ENCODE assay signal across 20 cellular contexts in the genomic region with DNA sequence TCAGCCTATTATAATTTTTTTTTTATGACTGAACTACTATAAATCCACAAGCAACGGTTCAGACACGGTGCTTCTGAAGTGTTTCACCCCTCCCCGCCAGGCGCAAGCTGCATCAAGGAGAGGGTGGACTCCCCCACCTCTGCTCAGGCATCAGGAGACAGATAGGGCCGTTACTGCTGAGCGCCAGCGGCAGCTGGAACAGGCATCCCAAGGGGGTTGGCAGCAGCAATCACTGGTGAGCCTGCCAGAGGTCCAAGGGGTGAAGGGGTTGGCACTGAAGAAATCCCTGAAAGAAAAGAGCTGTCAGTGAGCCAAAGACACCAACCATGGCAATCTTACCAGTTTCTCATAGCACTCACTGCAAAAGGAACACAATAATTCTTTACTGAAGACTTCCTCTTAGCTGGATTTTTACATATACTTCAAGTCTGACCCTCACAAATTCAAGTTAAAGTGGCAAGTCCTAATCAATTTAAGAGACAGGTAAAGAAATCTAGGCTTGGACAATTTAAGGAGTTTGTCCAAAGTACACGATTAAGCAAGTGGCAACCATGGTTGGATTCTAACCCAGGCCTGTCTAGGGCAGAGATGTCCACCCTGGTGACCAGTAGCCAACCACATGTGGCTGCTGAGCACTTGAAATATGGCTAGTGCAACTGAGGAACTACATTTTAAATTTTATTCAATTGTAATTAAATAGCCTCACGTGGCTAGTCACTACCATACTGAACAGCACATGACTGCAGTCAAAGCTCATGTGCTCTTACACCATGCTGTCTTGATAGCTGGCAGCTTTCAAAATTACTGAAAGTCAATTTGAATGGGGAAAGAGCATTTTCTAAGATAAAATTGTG. TPM values are rescaled to one million over a fixed set of nuclear protein-coding genes. Genes with fewer than 3 reads are reported as not detected.
A peak's percentile ranks its signal among the peaks of the same experiment; 100 is the strongest.
DNase-seq lines count a peak whose midpoint lies in the region; ATAC-seq and TF ChIP-seq lines count a peak whose summit lies in the region.
"Had no signal": no experiment of that assay in that cellular context is flagged by ENCODE, and none has a peak within 500 bp of the region (broad histone marks: within the 10 kb centered on the region; RNA-seq: fewer than 3 reads in every experiment).

No MANE protein-coding gene starts in this region.

- H3K4me3 ChIP-seq in body of pancreas = no peak overlapping the region
- H3K4me3 ChIP-seq: Peyer's patch, skin epidermis had no signal

- no peaks in the 10 kb centered on the region for H3K27me3 ChIP-seq in body of pancreas
- H3K27me3 ChIP-seq: Peyer's patch had no signal

- peaks cover 15% of the 10 kb centered on the region for H3K4me1 ChIP-seq in body of pancreas
- H3K4me1 ChIP-seq: Peyer's patch had no signal

- peaks cover 9 to 31% of the 10 kb centered on the region in 2 donors for H3K36me3 ChIP-seq in body of pancreas (replicated peaks in 1 of 2; ENCODE audit: insufficient read depth in 1 of 2, low read depth in 2 of 2)

- no peak overlapping the region for H3K4me3 Mint-ChIP-seq in stimulated activated effector memory CD8-positive, alpha-beta T cell treated with anti-CD3 and anti-CD28 coated beads, Interleukin-12 subunit alpha, Interleukin-12 subunit beta, amount 100 ng/mL, for 72 hours
- no peak overlapping the region for H3K4me3 Mint-ChIP-seq in CD14-positive monocyte
- H3K4me3 Mint-ChIP-seq: activated naive CD8-positive, alpha-beta T cell treated with anti-CD3 and anti-CD28 coated beads, Interleukin-2, amount 10 ng/mL, durations not matched to agents 7 days and 5 days had no signal

- 35 to 44% methylated on average over 9 of the region's 9 CpGs for WGBS in body of pancreas, 2 donors

- no peaks in the 10 kb centered on the region for H3K9me3 ChIP-seq in body of pancreas
- H3K9me3 ChIP-seq: Peyer's patch had no signal

- peaks cover 98% of the 10 kb centered on the region for H3K36me3 Mint-ChIP-seq in stimulated activated effector memory CD8-positive, alpha-beta T cell treated with anti-CD3 and anti-CD28 coated beads, Interleukin-12 subunit alpha, Interleukin-12 subunit beta, amount 100 ng/mL, for 72 hours
- peaks cover 83 to 84% of the 10 kb centered on the region in 2 donors for H3K36me3 Mint-ChIP-seq in CD14-positive monocyte

- peaks cover 3% of the 10 kb centered on the region for H3K4me1 Mint-ChIP-seq in stimulated activated effector memory CD8-positive, alpha-beta T cell treated with anti-CD3 and anti-CD28 coated beads, Interleukin-12 subunit alpha, Interleukin-12 subunit beta, amount 100 ng/mL, for 72 hours
- no peaks in the 10 kb centered on the region for H3K4me1 Mint-ChIP-seq in CD14-positive monocyte

- peak; percentile 49 for DNase-seq in NCI-H2227 (lab: John Stamatoyannopoulos, UW; ENCODE audit: unreplicated experiment)
- peak in 3 of 4 donors; percentile 32 to 52 (median 43) for DNase-seq in body of pancreas
- peak; percentile 26 for DNase-seq in left kidney (ENCODE audit: low read depth, low spot score)
- no peak for DNase-seq in stimulated activated effector memory CD8-positive, alpha-beta T cell treated with anti-CD3 and anti-CD28 coated beads, Interleukin-12 subunit alpha, Interleukin-12 subunit beta, amount 100 ng/mL, for 72 hours (ENCODE audit: low spot score in 2 of 2)
- DNase-seq in SHP77 (lab: John Stamatoyannopoulos, UW) = no peak
- DNase-seq in GM10248 (ENCODE audit: extremely low spot score) = no peak
- DNase-seq in CD14-positive monocyte (ENCODE audit: low spot score) = no peak
- DNase-seq: activated CD4-positive, alpha-beta T cell treated with anti-CD3 and anti-CD28 coated beads, Interleukin-2, amount 50 U/mL, for 4 hours; activated naive CD8-positive, alpha-beta T cell treated with anti-CD3 and anti-CD28 coated beads, Interleukin-2, amount 10 ng/mL, durations not matched to agents 7 days and 5 days; activated T-cell treated with anti-CD3 and anti-CD28 coated beads, Interleukin-2, amount 50 U/mL, for 48 hours; AML-193; central memory CD4-positive, alpha-beta T cell; effector CD8-positive, alpha-beta T cell; IMR-90; MM.1S; NCI-H2081 treated with DMSO at 0.1 percent for 48 hours; NCI-H748 treated with DMSO at 0.1 percent for 48 hours; Peyer's patch; stimulated activated CD4-positive, alpha-beta T cell treated with anti-CD3 and anti-CD28 coated beads, Interleukin-4, amount 100 ng/mL, for 24 hours had no signal

- peak; percentile 33 for ATAC-seq in body of pancreas
- no peak for ATAC-seq in stimulated activated effector memory CD8-positive, alpha-beta T cell treated with anti-CD3 and anti-CD28 coated beads, Interleukin-12 subunit alpha, Interleukin-12 subunit beta, amount 100 ng/mL, for 72 hours

- TF ChIP-seq POLR2A in body of pancreas (IDR thresholded peaks at IDR 0.05) = no peak

- CTCF ChIA-PET in GM10248 (lab: Yijun Ruan, JAX) = interaction anchor here (1.0 to 3.8 kb wide), 4 partner anchors 8 to 130 kb away, joined by 3 to 14 read pairs (median 8); no protein-coding TSS in a partner anchor

- TF ChIP-seq CTCF in body of pancreas (IDR thresholded peaks at IDR 0.05) (no peak), GM10248 (IDR thresholded peaks at IDR 0.05; ENCODE audit: control extremely low read depth, extremely low read depth, low read depth, missing control alignments) (no peak), CD14-positive monocyte (IDR thresholded peaks at IDR 0.05) (no peak)

- no peaks in the 10 kb centered on the region for H3K27me3 Mint-ChIP-seq in CD14-positive monocyte (ENCODE audit: low read depth in 3 of 3)
- H3K27me3 Mint-ChIP-seq: activated naive CD8-positive, alpha-beta T cell treated with anti-CD3 and anti-CD28 coated beads, Interleukin-2, amount 10 ng/mL, durations not matched to agents 7 days and 5 days had no signal

- peak overlapping the region in 2 of 4 donors; percentile 7 to 40 for H3K27ac ChIP-seq in body of pancreas
- H3K27ac ChIP-seq: Peyer's patch, skin epidermis had no signal

- POLR2A ChIA-PET in GM10248 (lab: Yijun Ruan, JAX) = no interaction called here

- intact Hi-C loops in body of pancreas (cut with DNase I) = no loop called here
- intact Hi-C loops in CD14-positive monocyte (cut with micrococcal nuclease) = loop anchor here in 1 of 2 donors (10.0 kb wide), 1 partner anchor 49 kb away; no protein-coding TSS in a partner anchor

- H3K9me3 Mint-ChIP-seq in stimulated activated effector memory CD8-positive, alpha-beta T cell treated with anti-CD3 and anti-CD28 coated beads, Interleukin-12 subunit alpha, Interleukin-12 subunit beta, amount 100 ng/mL, for 72 hours = no peaks in the 10 kb centered on the region
- no peaks in the 10 kb centered on the region for H3K9me3 Mint-ChIP-seq in CD14-positive monocyte
- H3K9me3 Mint-ChIP-seq: activated naive CD8-positive, alpha-beta T cell treated with anti-CD3 and anti-CD28 coated beads, Interleukin-2, amount 10 ng/mL, durations not matched to agents 7 days and 5 days had no signal

- peak overlapping the region; percentile 74 for H3K27ac Mint-ChIP-seq in stimulated activated effector memory CD8-positive, alpha-beta T cell treated with anti-CD3 and anti-CD28 coated beads, Interleukin-12 subunit alpha, Interleukin-12 subunit beta, amount 100 ng/mL, for 72 hours
- H3K27ac Mint-ChIP-seq in CD14-positive monocyte = no peak overlapping the region

RNA-seq across cellular contexts. Expression of gene TBC1D20, which starts 21.7 kb away (rescaled TPM):
- 10 to 100 TPM; 16.3 to 27.4 TPM for total RNA-seq in body of pancreas
- 10 to 100 TPM; 10.5 to 11.3 TPM for polyA plus RNA-seq in CD14-positive monocyte

RNA-seq across cellular contexts. Expression of gene CSNK2A1, which starts 59.6 kb away (rescaled TPM):
- 10 to 100 TPM; 40.5 to 52.7 TPM for total RNA-seq in body of pancreas
- 10 to 100 TPM; 31.7 to 55.5 TPM for polyA plus RNA-seq in CD14-positive monocyte

Comparison
In these comparisons a context has a peak if more than half of its experiments do, and no peak if none do; other contexts are left out.
1. DNase-seq: peak in NCI-H2227 (single experiment), body of pancreas (3 of 4) and left kidney (single experiment); none in stimulated activated effector memory CD8-positive, alpha-beta T cell treated with anti-CD3 and anti-CD28 coated beads, Interleukin-12 subunit alpha, Interleukin-12 subunit beta, amount 100 ng/mL, for 72 hours (0 of 2), SHP77 (0 of 2), GM10248 (single experiment) and CD14-positive monocyte (single experiment).